8 cellular contexts compared by ENCODE assay signal in genomic region chr19:8396563-8397203, GRCh38. TPM values are rescaled to one million over a fixed set of nuclear protein-coding genes. Genes with fewer than 3 reads are reported as not detected.
DNase-seq lines count a peak whose midpoint lies in the region; ATAC-seq, FAIRE-seq and TF ChIP-seq lines count a peak whose summit lies in the region.

No MANE protein-coding gene starts in this region.

- H3K36me3 Mint-ChIP-seq in effector memory CD8-positive, alpha-beta T cell (ENCODE audit: insufficient read depth): peaks cover 23% of the 10 kb centered on the region
- H3K36me3 Mint-ChIP-seq in stimulated activated memory B cell treated with anti-CD40 and anti-IgM and Interleukin-4, amounts not matched to agents 10 μg/mL and 1 μg/mL and 100 μg/mL, for 72 hours: peaks cover 22% of the 10 kb centered on the region

- H3K27ac Mint-ChIP-seq in effector memory CD8-positive, alpha-beta T cell: peak overlapping the region; percentile 74 to 76
- peak overlapping the region; percentile 73 for H3K27ac Mint-ChIP-seq in stimulated activated memory B cell treated with anti-CD40 and anti-IgM and Interleukin-4, amounts not matched to agents 10 μg/mL and 1 μg/mL and 100 μg/mL, for 72 hours

- H3K4me3 Mint-ChIP-seq in effector memory CD8-positive, alpha-beta T cell: peak overlapping the region in 1 of 2 donors; percentile 46
- H3K4me3 Mint-ChIP-seq in stimulated activated memory B cell treated with anti-CD40 and anti-IgM and Interleukin-4, amounts not matched to agents 10 μg/mL and 1 μg/mL and 100 μg/mL, for 72 hours: no peak overlapping the region

- no peaks in the 10 kb centered on the region for H3K27me3 Mint-ChIP-seq in effector memory CD8-positive, alpha-beta T cell
- H3K27me3 Mint-ChIP-seq in stimulated activated memory B cell treated with anti-CD40 and anti-IgM and Interleukin-4, amounts not matched to agents 10 μg/mL and 1 μg/mL and 100 μg/mL, for 72 hours: no peaks in the 10 kb centered on the region

- DNase-seq in GM12892 (ENCODE audit: insufficient read length): peak; percentile 75
- DNase-seq in NOMO-1 (lab: John Stamatoyannopoulos, UW; ENCODE audit: unreplicated experiment in 2 of 2): peak; percentile 34 to 60
- DNase-seq in activated CD8-positive, alpha-beta memory T cell treated with anti-CD3 and anti-CD28 coated beads, Interleukin-2, amount 50 U/mL, for 1 hour (ENCODE audit: extremely low read depth): peak; percentile 12
- DNase-seq in effector memory CD8-positive, alpha-beta T cell: peak; percentile 62 to 71 (median 65)
- DNase-seq in midbrain (lab: John Stamatoyannopoulos, UW): peak; percentile 70
- no peak for DNase-seq in retina

- ATAC-seq in effector memory CD8-positive, alpha-beta T cell (replicated peaks): peak; percentile 93
- peak; percentile 85 for ATAC-seq in stimulated activated memory B cell treated with anti-CD40 and anti-IgM and Interleukin-4, amounts not matched to agents 10 μg/mL and 1 μg/mL and 100 μg/mL, for 72 hours
- no peak for ATAC-seq in HG03432 (IDR thresholded peaks at IDR 0.05; ENCODE audit: unreplicated experiment)

- H3K4me1 Mint-ChIP-seq in effector memory CD8-positive, alpha-beta T cell (ENCODE audit: low read depth in 2 of 2): peaks cover 30 to 36% of the 10 kb centered on the region in 2 donors
- peaks cover 53% of the 10 kb centered on the region for H3K4me1 Mint-ChIP-seq in stimulated activated memory B cell treated with anti-CD40 and anti-IgM and Interleukin-4, amounts not matched to agents 10 μg/mL and 1 μg/mL and 100 μg/mL, for 72 hours

- TF ChIP-seq POLR2A in GM12892 (IDR thresholded peaks at IDR 0.05; ENCODE audit: low read depth, low read length): no peak

- FAIRE-seq in GM12892 (lab: Jason Lieb, UNC): peak; percentile 85

- H3K9me3 Mint-ChIP-seq in effector memory CD8-positive, alpha-beta T cell: no peaks in the 10 kb centered on the region
- no peaks in the 10 kb centered on the region for H3K9me3 Mint-ChIP-seq in stimulated activated memory B cell treated with anti-CD40 and anti-IgM and Interleukin-4, amounts not matched to agents 10 μg/mL and 1 μg/mL and 100 μg/mL, for 72 hours

RNA-seq across cellular contexts. Expression of gene RAB11B, which starts 6.5 kb away (rescaled TPM):
- 19.8 TPM for polyA plus RNA-seq in GM12892 (2012; ENCODE audit: missing spikeins)

RNA-seq across cellular contexts. Expression of gene MARCHF2, which starts 16.4 kb away (rescaled TPM):
- polyA plus RNA-seq in GM12892 (2012; ENCODE audit: missing spikeins): 10.5 TPM

RNA-seq across cellular contexts. Expression of gene ANGPTL4, which starts 32.7 kb away (rescaled TPM):
- not detected for polyA plus RNA-seq in GM12892 (2012; ENCODE audit: missing spikeins)

RNA-seq across cellular contexts. Expression of gene HNRNPM, which starts 48.1 kb away (rescaled TPM):
- 159 TPM for polyA plus RNA-seq in GM12892 (2012; ENCODE audit: missing spikeins)

RNA-seq across cellular contexts. Expression of gene KANK3, which starts 53.6 kb away (rescaled TPM):
- not detected for polyA plus RNA-seq in GM12892 (2012; ENCODE audit: missing spikeins)
